ENCODE assay signal across 8 cellular contexts in the genomic region with DNA sequence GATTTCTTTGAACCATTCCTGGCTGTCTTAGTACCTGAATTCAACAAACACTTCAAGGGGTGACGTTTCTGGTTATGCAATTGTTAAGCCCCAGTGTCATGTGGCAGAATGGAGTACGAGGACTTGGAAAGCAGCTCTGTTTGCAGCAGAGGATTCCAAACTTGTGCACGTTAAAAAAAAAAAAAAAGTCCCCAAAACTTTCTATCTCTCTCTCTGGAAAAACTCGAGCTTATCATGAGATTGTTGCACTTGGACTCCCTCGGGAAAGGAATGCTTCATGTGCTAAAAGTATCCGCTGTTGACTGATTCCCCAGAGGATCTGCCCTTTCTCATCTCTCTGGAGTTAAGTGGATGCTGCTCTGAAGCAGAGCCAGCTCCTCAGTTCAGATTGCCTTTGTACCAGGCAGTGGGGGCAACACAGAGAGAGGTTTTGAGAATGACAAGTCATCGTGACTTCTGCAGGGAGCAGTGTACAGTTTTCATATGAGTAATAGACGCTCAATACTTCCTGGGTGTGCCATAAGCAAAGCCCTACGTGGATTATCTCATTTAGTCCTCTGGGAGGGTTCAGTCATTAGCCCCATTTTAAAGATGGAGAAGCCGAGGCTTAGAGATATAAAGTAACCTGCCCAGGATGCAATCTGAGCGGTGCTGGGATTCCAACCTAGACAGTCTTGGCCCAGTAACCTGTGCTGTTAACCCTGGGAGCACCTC. TPM values are rescaled to one million over a fixed set of nuclear protein-coding genes. Genes with fewer than 3 reads are reported as not detected.
DNase-seq lines count a peak whose midpoint lies in the region; ATAC-seq and TF ChIP-seq lines count a peak whose summit lies in the region.

No MANE protein-coding gene starts in this region.

- no peaks in the 10 kb centered on the region for H3K36me3 ChIP-seq in H7 (replicated peaks; ENCODE audit: control insufficient read depth, insufficient read depth, low read length)

- no peak overlapping the region for H3K4me3 ChIP-seq in H7 (ENCODE audit: insufficient read depth, low read depth, low read length)

- DNase-seq in activated CD4-positive, alpha-beta T cell treated with anti-CD3 and anti-CD28 coated beads, Interleukin-2, amount 50 U/mL, for 48 hours: peak; percentile 5 to 26
- no peak for DNase-seq in activated CD4-positive, alpha-beta T cell treated with anti-CD3 and anti-CD28 coated beads, Interleukin-2, amount 10 ng/mL, durations not matched to agents 7 days and 5 days
- DNase-seq in activated T-cell treated with anti-CD3 and anti-CD28 coated beads, Interleukin-2, amount 50 U/mL, for 48 hours: peak; percentile 22 to 24
- peak; percentile 77 for DNase-seq in myocyte (ENCODE audit: low read depth)
- no peak for DNase-seq in HuH-7 (ENCODE audit: low spot score)
- DNase-seq in H7: no peak
- DNase-seq in osteocyte (ENCODE audit: extremely low spot score, unreplicated experiment): no peak

- H3K27me3 Mint-ChIP-seq in activated CD4-positive, alpha-beta T cell treated with anti-CD3 and anti-CD28 coated beads, Interleukin-2, amount 10 ng/mL, durations not matched to agents 7 days and 5 days: peaks cover 2% of the 10 kb centered on the region
- peaks cover 29% of the 10 kb centered on the region for H3K27me3 Mint-ChIP-seq in osteocyte (ENCODE audit: unreplicated experiment)

- no peak overlapping the region for H3K4me3 Mint-ChIP-seq in activated CD4-positive, alpha-beta T cell treated with anti-CD3 and anti-CD28 coated beads, Interleukin-2, amount 10 ng/mL, durations not matched to agents 7 days and 5 days
- H3K4me3 Mint-ChIP-seq in osteocyte (ENCODE audit: unreplicated experiment): no peak overlapping the region

- ATAC-seq in HG02884 (IDR thresholded peaks at IDR 0.05; ENCODE audit: unreplicated experiment): peak; percentile 79

- no peaks in the 10 kb centered on the region for H3K27me3 ChIP-seq in H7 (ENCODE audit: control insufficient read depth, insufficient read depth, low read length)

- H3K36me3 Mint-ChIP-seq in activated CD4-positive, alpha-beta T cell treated with anti-CD3 and anti-CD28 coated beads, Interleukin-2, amount 10 ng/mL, durations not matched to agents 7 days and 5 days (ENCODE audit: low read depth): no peaks in the 10 kb centered on the region
- no peaks in the 10 kb centered on the region for H3K36me3 Mint-ChIP-seq in osteocyte (ENCODE audit: unreplicated experiment)

- no peak for TF ChIP-seq CTCF in osteocyte (IDR thresholded peaks at IDR 0.05)

- POLR2A ChIA-PET in activated CD4-positive, alpha-beta T cell treated with anti-CD3 and anti-CD28 coated beads, Interleukin-2, amount 10 ng/mL, durations not matched to agents 7 days and 5 days (lab: Charles Lee): no interaction called here

- H3K4me1 Mint-ChIP-seq in activated CD4-positive, alpha-beta T cell treated with anti-CD3 and anti-CD28 coated beads, Interleukin-2, amount 10 ng/mL, durations not matched to agents 7 days and 5 days: peaks cover 7% of the 10 kb centered on the region
- no peaks in the 10 kb centered on the region for H3K4me1 Mint-ChIP-seq in osteocyte (ENCODE audit: unreplicated experiment)

- no peaks in the 10 kb centered on the region for H3K9me3 Mint-ChIP-seq in activated CD4-positive, alpha-beta T cell treated with anti-CD3 and anti-CD28 coated beads, Interleukin-2, amount 10 ng/mL, durations not matched to agents 7 days and 5 days
- peaks cover 3% of the 10 kb centered on the region for H3K9me3 Mint-ChIP-seq in osteocyte (ENCODE audit: unreplicated experiment)

- CTCF ChIA-PET in activated CD4-positive, alpha-beta T cell treated with anti-CD3 and anti-CD28 coated beads, Interleukin-2, amount 10 ng/mL, durations not matched to agents 7 days and 5 days (lab: Charles Lee): no interaction called here

- no peak overlapping the region for H3K27ac Mint-ChIP-seq in activated CD4-positive, alpha-beta T cell treated with anti-CD3 and anti-CD28 coated beads, Interleukin-2, amount 10 ng/mL, durations not matched to agents 7 days and 5 days
- no peak overlapping the region for H3K27ac Mint-ChIP-seq in osteocyte (ENCODE audit: unreplicated experiment)

RNA-seq across cellular contexts. Expression of a gene that starts 28.1 kb away (rescaled TPM):
- under 1 TPM; 0.35 to 0.45 TPM for total RNA-seq in activated CD4-positive, alpha-beta T cell treated with anti-CD3 and anti-CD28 coated beads, Interleukin-2, amount 10 ng/mL, durations not matched to agents 7 days and 5 days
- 48.8 and 60.3 TPM in 2 replicates for total RNA-seq in myocyte
- polyA plus RNA-seq in myocyte (2012): 48.2 TPM
- 0.52 and 1.9 TPM in 2 replicates for total RNA-seq in H7 (2014; rRNA removed; shearing (Covaris generic))
- not detected in 2 replicates for total RNA-seq in osteocyte

Comparison
In these comparisons a context has a peak if more than half of its experiments do, and no peak if none do; other contexts are left out.
1. DNase-seq: peak in activated CD4-positive, alpha-beta T cell treated with anti-CD3 and anti-CD28 coated beads, Interleukin-2, amount 50 U/mL, for 48 hours (2 of 2), activated T-cell treated with anti-CD3 and anti-CD28 coated beads, Interleukin-2, amount 50 U/mL, for 48 hours (2 of 2) and myocyte (single experiment); none in activated CD4-positive, alpha-beta T cell treated with anti-CD3 and anti-CD28 coated beads, Interleukin-2, amount 10 ng/mL, durations not matched to agents 7 days and 5 days (single experiment), HuH-7 (single experiment), H7 (single experiment) and osteocyte (single experiment).
2. RNA of a gene that starts 28.1 kb away (total RNA-seq): 48.8 to 60.3 TPM in myocyte; 0.52 to 1.9 TPM in H7, 0.35 to 0.45 TPM in activated CD4-positive, alpha-beta T cell treated with anti-CD3 and anti-CD28 coated beads, Interleukin-2, amount 10 ng/mL, durations not matched to agents 7 days and 5 days and not detected in osteocyte; every median in the first group is over 10 times any median in the second.